ENCODE assay signal across 8 cellular contexts in the genomic region with DNA sequence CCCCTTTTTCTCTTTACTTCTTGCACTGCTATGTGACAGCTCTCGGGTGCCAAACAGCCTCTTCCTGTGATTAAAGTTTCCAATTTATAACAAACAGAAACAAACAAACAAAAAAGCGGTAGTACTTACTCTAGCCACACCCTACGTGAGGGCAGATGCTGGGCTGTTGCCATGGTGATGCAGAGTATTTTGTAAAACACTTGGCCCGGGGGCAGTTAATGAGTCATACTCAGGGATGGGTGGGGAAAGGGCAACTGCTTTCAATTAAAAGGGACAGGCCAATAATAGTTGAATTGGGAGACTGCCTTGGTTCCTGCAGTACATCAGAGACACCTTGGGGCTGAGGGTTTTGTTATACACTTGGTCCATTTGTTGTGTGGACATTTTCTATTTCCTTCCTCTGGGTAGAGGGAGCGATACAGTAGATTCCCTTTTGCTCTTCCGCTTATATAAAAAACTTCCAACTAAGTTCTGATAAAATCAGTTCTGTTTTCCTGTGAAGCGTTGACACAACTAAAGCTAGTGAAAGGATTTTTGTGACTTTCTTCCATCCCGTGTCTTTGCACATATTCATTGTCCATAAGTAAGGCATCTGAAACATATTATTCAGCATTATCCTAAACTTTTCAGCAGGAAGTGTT. TPM values are rescaled to one million over a fixed set of nuclear protein-coding genes. Genes with fewer than 3 reads are reported as not detected.
A peak's percentile ranks its signal among the peaks of the same experiment; 100 is the strongest.
DNase-seq lines count a peak whose midpoint lies in the region; ATAC-seq and TF ChIP-seq lines count a peak whose summit lies in the region.

No MANE protein-coding gene starts in this region.

- no peaks in the 10 kb centered on the region for H3K36me3 ChIP-seq in naive thymus-derived CD4-positive, alpha-beta T cell (ENCODE audit: control insufficient read depth in 2 of 3, insufficient read depth in 3 of 3, low read length in 3 of 3)

- no peaks in the 10 kb centered on the region for H3K27me3 ChIP-seq in naive thymus-derived CD4-positive, alpha-beta T cell (ENCODE audit: control insufficient read depth in 2 of 2, insufficient read depth in 2 of 2, low read length in 2 of 2)

- TF ChIP-seq CTCF in GM13976 (IDR thresholded peaks at IDR 0.05; ENCODE audit: borderline replicate concordance, control extremely low read depth, extremely low read depth, insufficient read depth, missing control alignments) = no peak

- H3K4me1 Mint-ChIP-seq in naive thymus-derived CD4-positive, alpha-beta T cell = peaks cover 11 to 38% (median 15%) of the 10 kb centered on the region in 7 donors

- H3K4me3 ChIP-seq in naive thymus-derived CD4-positive, alpha-beta T cell (ENCODE audit: low read length) = no peak overlapping the region

- intact Hi-C loops in naive thymus-derived CD4-positive, alpha-beta T cell (cut with micrococcal nuclease) = loop anchor here in 1 of 2 donors (1.0 kb wide), 2 partner anchors 47 to 89 kb away; partner anchors contain the start of gene S100A10

- H3K27ac Mint-ChIP-seq in naive thymus-derived CD4-positive, alpha-beta T cell = peak overlapping the region in 6 of 9 donors; percentile 5 to 91 (median 45)

- in situ Hi-C loops in GM13976 (cut with MboI; ENCODE audit: low sequenced_read_pairs, unreplicated experiment) = no loop called here

- H3K4me3 Mint-ChIP-seq in naive thymus-derived CD4-positive, alpha-beta T cell = peak overlapping the region in 4 of 10 donors; percentile 8 to 73 (median 28)

- POLR2A ChIA-PET in naive thymus-derived CD4-positive, alpha-beta T cell (lab: Charles Lee) = no interaction called here

- DNase-seq in NCI-H526 (lab: John Stamatoyannopoulos, UW) (peak; percentile 25 to 35), NCI-H526 treated with DMSO at 0.1 percent for 48 hours (lab: John Stamatoyannopoulos, UW) (no peak), epithelial cell of prostate (ENCODE audit: low read depth, low spot score) (peak; percentile 84), GM13976 (ENCODE audit: low spot score) (no peak)
- peak; percentile 84 for DNase-seq in NK-92 treated with Interleukin-12 subunit alpha and Interleukin-12 subunit beta, amount 100 ng/mL, for 24 hours (lab: John Stamatoyannopoulos, UW)
- DNase-seq in activated CD8-positive, alpha-beta memory T cell treated with anti-CD3 and anti-CD28 coated beads for 4 hours (ENCODE audit: low read depth in 2 of 2) = peak; percentile 56 to 75
- peak in 8 of 9 donors; percentile 20 to 70 (median 45) for DNase-seq in naive thymus-derived CD4-positive, alpha-beta T cell
- DNase-seq in stimulated activated naive CD4-positive, alpha-beta T cell (lab: John Stamatoyannopoulos, UW) = peak in 5 of 6 experiments; percentile 17 to 37 (median 35)

- peaks cover 9 to 24% of the 10 kb centered on the region in 2 donors for H3K4me1 ChIP-seq in naive thymus-derived CD4-positive, alpha-beta T cell (ENCODE audit: control insufficient read depth in 2 of 2, insufficient read depth in 2 of 2, low read length in 2 of 2)

- peaks cover 0 to 2% (median 0%) of the 10 kb centered on the region in 5 donors for H3K36me3 Mint-ChIP-seq in naive thymus-derived CD4-positive, alpha-beta T cell

- peak overlapping the region; percentile 84 for H3K27ac ChIP-seq in epithelial cell of prostate
- H3K27ac ChIP-seq in naive thymus-derived CD4-positive, alpha-beta T cell (ENCODE audit: low read depth, low read length) = no peak overlapping the region

- peak; percentile 78 for ATAC-seq in naive thymus-derived CD4-positive, alpha-beta T cell

- no peaks in the 10 kb centered on the region for H3K9me3 Mint-ChIP-seq in naive thymus-derived CD4-positive, alpha-beta T cell

- CTCF ChIA-PET in naive thymus-derived CD4-positive, alpha-beta T cell (lab: Charles Lee) = interaction anchor here (1.7 kb wide), 1 partner anchor 12 kb away, joined by 5 read pairs; no protein-coding TSS in a partner anchor

- H3K27me3 Mint-ChIP-seq in naive thymus-derived CD4-positive, alpha-beta T cell = peaks cover 0 to 3% (median 0%) of the 10 kb centered on the region in 5 donors

- no peaks in the 10 kb centered on the region for H3K9me3 ChIP-seq in naive thymus-derived CD4-positive, alpha-beta T cell (ENCODE audit: control insufficient read depth in 2 of 3, low read length in 3 of 3)

RNA-seq across cellular contexts. Expression of gene THEM4, which starts 36.5 kb away (rescaled TPM):
- total RNA-seq in naive thymus-derived CD4-positive, alpha-beta T cell = 100 to 1,000 TPM in 2 of 5 experiments, 10 to 100 TPM in 3; 37.6 to 143 (median 44.6) TPM
- 100 to 1,000 TPM; 113 to 122 TPM for polyA plus RNA-seq in naive thymus-derived CD4-positive, alpha-beta T cell

RNA-seq across cellular contexts. Expression of gene S100A10, which starts 47.8 kb away (rescaled TPM):
- 100 to 1,000 TPM; 131 to 361 (median 143) TPM for total RNA-seq in naive thymus-derived CD4-positive, alpha-beta T cell
- polyA plus RNA-seq in naive thymus-derived CD4-positive, alpha-beta T cell = 100 to 1,000 TPM; 458 to 492 TPM

Comparison
In these comparisons a context has a peak if more than half of its experiments do, and no peak if none do; other contexts are left out.
1. DNase-seq: peak in NCI-H526 (2 of 2), NK-92 treated with Interleukin-12 subunit alpha and Interleukin-12 subunit beta, amount 100 ng/mL, for 24 hours (single experiment), activated CD8-positive, alpha-beta memory T cell treated with anti-CD3 and anti-CD28 coated beads for 4 hours (2 of 2), epithelial cell of prostate (single experiment), naive thymus-derived CD4-positive, alpha-beta T cell (8 of 9) and stimulated activated naive CD4-positive, alpha-beta T cell (5 of 6); none in NCI-H526 treated with DMSO at 0.1 percent for 48 hours (single experiment) and GM13976 (single experiment).